ENCODE assay signal across 8 cellular contexts in the genomic region with DNA sequence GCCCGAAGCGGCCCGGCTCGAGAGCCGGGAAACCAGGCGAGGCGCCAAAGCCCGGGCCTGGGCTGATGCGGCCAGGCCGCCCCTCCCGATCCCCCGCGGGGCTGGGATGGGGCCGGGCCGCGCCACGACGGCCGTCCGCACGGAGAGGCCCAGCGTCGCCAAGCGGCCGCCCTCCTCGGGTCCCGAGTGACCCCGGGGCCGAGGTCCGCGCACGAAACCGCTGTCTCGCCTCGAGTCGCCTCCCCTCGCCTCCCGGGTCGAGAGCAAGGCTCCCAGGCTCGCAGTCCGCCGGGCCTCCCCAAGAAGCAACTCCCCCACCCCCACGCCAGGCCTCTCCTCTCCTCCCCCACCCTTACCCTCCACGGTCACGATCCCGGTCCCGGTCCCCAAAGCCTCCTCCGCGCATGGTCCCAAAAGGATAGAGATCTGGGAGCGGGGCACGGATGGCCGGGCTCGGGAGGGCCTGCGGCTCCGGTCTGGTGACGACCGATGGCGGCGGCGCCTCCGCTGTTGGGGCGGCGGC. TPM values are rescaled to one million over a fixed set of nuclear protein-coding genes. Genes with fewer than 3 reads are reported as not detected.
DNase-seq lines count a peak whose midpoint lies in the region; ATAC-seq lines count a peak whose summit lies in the region.

No MANE protein-coding gene starts in this region.

- DNase-seq in NCI-H146 (lab: John Stamatoyannopoulos, UW) (peak; percentile 49), NCI-H146 treated with DMSO at 0.1 percent for 48 hours (lab: John Stamatoyannopoulos, UW; ENCODE audit: unreplicated experiment) (no peak), NCI-H1105 treated with DMSO at 0.1 percent for 48 hours (lab: John Stamatoyannopoulos, UW) (peak; percentile 32), fibroblast of peridontal ligament (ENCODE audit: extremely low read depth) (peak; percentile 65)
- peak; percentile 40 to 49 for DNase-seq in activated T-helper 1 cell treated with anti-CD3 and anti-CD28 coated beads, Interleukin-2, amount 50 U/mL, for 16 hours (ENCODE audit: low read depth in 1 of 2, low spot score in 1 of 2)
- DNase-seq in natural killer cell treated with Interleukin-12 subunit alpha and Interleukin-12 subunit beta and Interleukin-15 and Interleukin-18, amount 100 ng/mL, for 72 hours (ENCODE audit: low spot score): peak; percentile 77
- peak in 1 of 2 donors; percentile 69 for DNase-seq in stimulated activated naive CD8-positive, alpha-beta T cell treated with anti-CD3 and anti-CD28 coated beads, Interleukin-15, amount 100 ng/mL, for 72 hours

- peak overlapping the region; percentile 100 for H3K27ac Mint-ChIP-seq in natural killer cell treated with Interleukin-12 subunit alpha and Interleukin-12 subunit beta and Interleukin-15 and Interleukin-18, amount 100 ng/mL, for 72 hours
- peak overlapping the region; percentile 100 for H3K27ac Mint-ChIP-seq in stimulated activated naive CD8-positive, alpha-beta T cell treated with anti-CD3 and anti-CD28 coated beads, Interleukin-15, amount 100 ng/mL, for 72 hours

- H3K4me1 Mint-ChIP-seq in natural killer cell treated with Interleukin-12 subunit alpha and Interleukin-12 subunit beta and Interleukin-15 and Interleukin-18, amount 100 ng/mL, for 72 hours (ENCODE audit: low read depth in 2 of 2): peaks cover 50 to 54% of the 10 kb centered on the region in 2 donors
- H3K4me1 Mint-ChIP-seq in stimulated activated naive CD8-positive, alpha-beta T cell treated with anti-CD3 and anti-CD28 coated beads, Interleukin-15, amount 100 ng/mL, for 72 hours: peaks cover 56% of the 10 kb centered on the region

- H3K4me3 Mint-ChIP-seq in natural killer cell treated with Interleukin-12 subunit alpha and Interleukin-12 subunit beta and Interleukin-15 and Interleukin-18, amount 100 ng/mL, for 72 hours: peak overlapping the region; percentile 88
- H3K4me3 Mint-ChIP-seq in stimulated activated naive CD8-positive, alpha-beta T cell treated with anti-CD3 and anti-CD28 coated beads, Interleukin-15, amount 100 ng/mL, for 72 hours: peak overlapping the region; percentile 98 to 100

- H3K9me3 Mint-ChIP-seq in natural killer cell treated with Interleukin-12 subunit alpha and Interleukin-12 subunit beta and Interleukin-15 and Interleukin-18, amount 100 ng/mL, for 72 hours: no peaks in the 10 kb centered on the region
- H3K9me3 Mint-ChIP-seq in stimulated activated naive CD8-positive, alpha-beta T cell treated with anti-CD3 and anti-CD28 coated beads, Interleukin-15, amount 100 ng/mL, for 72 hours: peaks cover 0 to 8% of the 10 kb centered on the region in 2 donors

- peak; percentile 29 for ATAC-seq in HG02571 (IDR thresholded peaks at IDR 0.05; ENCODE audit: unreplicated experiment)
- ATAC-seq in natural killer cell treated with Interleukin-12 subunit alpha and Interleukin-12 subunit beta and Interleukin-15 and Interleukin-18, amount 100 ng/mL, for 72 hours: peak; percentile 53 to 59
- ATAC-seq in stimulated activated naive CD8-positive, alpha-beta T cell treated with anti-CD3 and anti-CD28 coated beads, Interleukin-15, amount 100 ng/mL, for 72 hours: peak; percentile 35

- peaks cover 33% of the 10 kb centered on the region for H3K36me3 Mint-ChIP-seq in natural killer cell treated with Interleukin-12 subunit alpha and Interleukin-12 subunit beta and Interleukin-15 and Interleukin-18, amount 100 ng/mL, for 72 hours

- H3K27me3 Mint-ChIP-seq in natural killer cell treated with Interleukin-12 subunit alpha and Interleukin-12 subunit beta and Interleukin-15 and Interleukin-18, amount 100 ng/mL, for 72 hours: no peaks in the 10 kb centered on the region
- no peaks in the 10 kb centered on the region for H3K27me3 Mint-ChIP-seq in stimulated activated naive CD8-positive, alpha-beta T cell treated with anti-CD3 and anti-CD28 coated beads, Interleukin-15, amount 100 ng/mL, for 72 hours

RNA-seq across cellular contexts. Expression of a gene that starts 0.5 kb away (rescaled TPM):
- total RNA-seq in natural killer cell treated with Interleukin-12 subunit alpha and Interleukin-12 subunit beta and Interleukin-15 and Interleukin-18, amount 100 ng/mL, for 72 hours: 100 to 1,000 TPM; 368 to 422 TPM

RNA-seq across cellular contexts. Expression of a gene that starts 37.8 kb away (rescaled TPM):
- under 1 TPM; 0.26 to 0.92 TPM for total RNA-seq in natural killer cell treated with Interleukin-12 subunit alpha and Interleukin-12 subunit beta and Interleukin-15 and Interleukin-18, amount 100 ng/mL, for 72 hours

RNA-seq across cellular contexts. Expression of a gene that starts 50.7 kb away (rescaled TPM):
- not detected for total RNA-seq in natural killer cell treated with Interleukin-12 subunit alpha and Interleukin-12 subunit beta and Interleukin-15 and Interleukin-18, amount 100 ng/mL, for 72 hours
